In genomic region chrX:69015564-69016218, GRCh38 we compare ENCODE assay signal across 23 cellular contexts.
DNase-seq lines count a peak whose midpoint lies in the region; ATAC-seq and TF ChIP-seq lines count a peak whose summit lies in the region.
"Had no signal": no experiment of that assay in that cellular context is flagged by ENCODE, and none has a peak within 500 bp of the region (broad histone marks: within the 10 kb centered on the region; RNA-seq: fewer than 3 reads in every experiment).

No MANE protein-coding gene starts in this region.

- no peaks in the 10 kb centered on the region for H3K9me3 ChIP-seq in HEK293 (ENCODE audit: control insufficient read depth, insufficient read depth, low read depth, low read length)
- no peaks in the 10 kb centered on the region for H3K9me3 ChIP-seq in osteoblast (ENCODE audit: low read depth, low read length)
- H3K9me3 ChIP-seq in left lung, result no peaks in the 10 kb centered on the region
- H3K9me3 ChIP-seq: HAP-1, neutrophil had no signal

- no peaks in the 10 kb centered on the region for H3K79me2 ChIP-seq in osteoblast (ENCODE audit: insufficient read depth, low read length)

- peak overlapping the region; percentile 14 for H2AFZ ChIP-seq in osteoblast (ENCODE audit: low read length)

- no peaks in the 10 kb centered on the region for H3K36me3 Mint-ChIP-seq in brain
- H3K36me3 Mint-ChIP-seq in progenitor cell of endocrine pancreas (ENCODE audit: insufficient read depth), result no peaks in the 10 kb centered on the region
- H3K36me3 Mint-ChIP-seq: activated naive CD8-positive, alpha-beta T cell; IgD-negative memory B cell had no signal

- H3K4me1 ChIP-seq in HEK293 (ENCODE audit: control insufficient read depth, insufficient read depth, low read length), result no peaks in the 10 kb centered on the region
- peaks cover 4% of the 10 kb centered on the region for H3K4me1 ChIP-seq in osteoblast (ENCODE audit: insufficient read depth, low read length)
- H3K4me1 ChIP-seq in left lung, result peaks cover 3 to 5% of the 10 kb centered on the region in 2 donors
- H3K4me1 ChIP-seq: HAP-1 had no signal

- H3K27ac ChIP-seq in HEK293 (ENCODE audit: extremely low read depth, low read depth, low read length), result no peak overlapping the region
- H3K27ac ChIP-seq in osteoblast (ENCODE audit: low read depth, low read length), result no peak overlapping the region
- H3K27ac ChIP-seq in left lung, result no peak overlapping the region
- H3K27ac ChIP-seq: neutrophil had no signal

- ATAC-seq in left ventricle myocardium superior (peak; percentile 29), left lung (no peak)
- ATAC-seq: activated CD4-positive, alpha-beta T cell treated with anti-CD3 and anti-CD28 coated beads for 36 hours; activated CD8-positive, alpha-beta T cell treated with anti-CD3 and anti-CD28 coated beads, Interleukin-2, amount 10 ng/mL, durations not matched to agents 7 days and 5 days; SK-N-SH treated with all-trans-retinoic acid at 6 μM for 48 hours had no signal

- TF ChIP-seq CTCF in HEK293 (tag by site-specific recombination; IDR thresholded peaks at IDR 0.05) (no peak), brain (conservative IDR thresholded peaks at IDR 0.05) (no peak), osteoblast (IDR thresholded peaks at IDR 0.05; ENCODE audit: extremely low read depth, low read depth, low read length) (no peak), progenitor cell of endocrine pancreas (IDR thresholded peaks at IDR 0.05; ENCODE audit: unreplicated experiment) (no peak), left lung (IDR thresholded peaks at IDR 0.05) (no peak)

- H3K27ac Mint-ChIP-seq in brain, result peak overlapping the region in 3 of 5 experiments; percentile 58 to 76 (median 75)
- H3K27ac Mint-ChIP-seq in progenitor cell of endocrine pancreas, result no peak overlapping the region
- H3K27ac Mint-ChIP-seq: activated CD4-positive, alpha-beta T cell treated with anti-CD3 and anti-CD28 coated beads for 36 hours; activated CD8-positive, alpha-beta T cell treated with anti-CD3 and anti-CD28 coated beads, Interleukin-2, amount 10 ng/mL, durations not matched to agents 7 days and 5 days; activated naive CD8-positive, alpha-beta T cell; activated T-helper 2 cell treated with anti-CD3 and anti-CD28 coated beads, Interferon-gamma antibody, Interleukin-2, Interleukin-4, amounts not matched to agents 10 μg/mL and 5 μg/mL and 100 μg/mL, durations not matched to agents 14 hours and 24 hours and 36 hours; IgD-negative memory B cell had no signal

- no peak overlapping the region for H3K4me3 ChIP-seq in HEK293 (ENCODE audit: low read depth, low read length)
- no peak overlapping the region for H3K4me3 ChIP-seq in osteoblast (ENCODE audit: insufficient read depth, low read length)
- no peak overlapping the region for H3K4me3 ChIP-seq in left lung
- H3K4me3 ChIP-seq: HAP-1 had no signal

- POLR2A ChIA-PET in HEK293 (lab: Yijun Ruan, JAX), result no interaction called here

- CTCF ChIA-PET in HEK293 (lab: Yijun Ruan, JAX), result no interaction called here

- H3K27me3 Mint-ChIP-seq in brain, result peaks cover 4% of the 10 kb centered on the region
- no peaks in the 10 kb centered on the region for H3K27me3 Mint-ChIP-seq in progenitor cell of endocrine pancreas
- H3K27me3 Mint-ChIP-seq: activated CD4-positive, alpha-beta T cell treated with anti-CD3 and anti-CD28 coated beads for 36 hours; activated naive CD8-positive, alpha-beta T cell had no signal

- no peaks in the 10 kb centered on the region for H4K20me1 ChIP-seq in osteoblast (ENCODE audit: insufficient read depth, low read length)

- H3K4me1 Mint-ChIP-seq in brain (peaks cover 28% of the 10 kb centered on the region), progenitor cell of endocrine pancreas (ENCODE audit: low read depth) (no peaks in the 10 kb centered on the region)
- H3K4me1 Mint-ChIP-seq: activated CD4-positive, alpha-beta T cell treated with anti-CD3 and anti-CD28 coated beads for 36 hours; IgD-negative memory B cell had no signal

- H3K27me3 ChIP-seq in osteoblast (ENCODE audit: insufficient read depth, low read length), result peaks cover 11% of the 10 kb centered on the region
- peaks cover 0 to 4% of the 10 kb centered on the region in 2 donors for H3K27me3 ChIP-seq in left lung
- H3K27me3 ChIP-seq: neutrophil had no signal

- H3K36me3 ChIP-seq in HEK293 (ENCODE audit: control insufficient read depth in 2 of 2, insufficient read depth in 1 of 2, low read length in 2 of 2), result no peaks in the 10 kb centered on the region
- no peaks in the 10 kb centered on the region for H3K36me3 ChIP-seq in osteoblast (ENCODE audit: insufficient read depth, low read length)
- no peaks in the 10 kb centered on the region for H3K36me3 ChIP-seq in left lung
- H3K36me3 ChIP-seq: HAP-1, neutrophil had no signal

- intact Hi-C loops in left ventricle myocardium superior (cut with micrococcal nuclease), result no loop called here
- intact Hi-C loops in left lung (cut with DNase I), result no loop called here

- no peak for DNase-seq in left ventricle myocardium superior
- peak; percentile 52 for DNase-seq in osteoblast (ENCODE audit: insufficient read length, low spot score, missing footprints)
- no peak for DNase-seq in activated effector memory CD4-positive, alpha-beta T cell treated with anti-CD3 and anti-CD28 coated beads, Interleukin-2, amount 50 U/mL, for 16 hours
- DNase-seq in pons (ENCODE audit: low spot score), result no peak
- no peak for DNase-seq in progenitor cell of endocrine pancreas (ENCODE audit: low spot score, unreplicated experiment)
- DNase-seq in left lung, result no peak
- DNase-seq: activated CD4-positive, alpha-beta T cell treated with anti-CD3 and anti-CD28 coated beads for 36 hours; activated CD8-positive, alpha-beta T cell treated with anti-CD3 and anti-CD28 coated beads, Interleukin-2, amount 10 ng/mL, durations not matched to agents 7 days and 5 days; mammary epithelial cell; NCI-H1417; NCI-H2081; small intestine; stimulated activated CD4-positive, alpha-beta T cell treated with anti-CD3 and anti-CD28 coated beads, Interleukin-2, amount 100 ng/mL, for 24 hours; T-helper 2 cell; trophoblast cell had no signal

- H3K9me3 Mint-ChIP-seq in brain (peaks cover 4 to 12% (median 5%) of the 10 kb centered on the region in 5 experiments), progenitor cell of endocrine pancreas (ENCODE audit: low read depth) (peaks cover 18% of the 10 kb centered on the region)
- H3K9me3 Mint-ChIP-seq: activated T-helper 2 cell treated with anti-CD3 and anti-CD28 coated beads, Interferon-gamma antibody, Interleukin-2, Interleukin-4, amounts not matched to agents 10 μg/mL and 5 μg/mL and 100 μg/mL, durations not matched to agents 14 hours and 24 hours and 36 hours had no signal

- H3K4me3 Mint-ChIP-seq in brain (peak overlapping the region in 1 of 5 experiments; percentile 24), progenitor cell of endocrine pancreas (ENCODE audit: low read depth) (no peak overlapping the region)
- H3K4me3 Mint-ChIP-seq: activated CD4-positive, alpha-beta T cell treated with anti-CD3 and anti-CD28 coated beads for 36 hours; activated CD8-positive, alpha-beta T cell treated with anti-CD3 and anti-CD28 coated beads, Interleukin-2, amount 10 ng/mL, durations not matched to agents 7 days and 5 days; activated naive CD8-positive, alpha-beta T cell; IgD-negative memory B cell had no signal

- H3K4me2 ChIP-seq in osteoblast (ENCODE audit: insufficient read depth, low read length), result no peak overlapping the region

TF ChIP-seq in HEK293, 187 proteins besides CTCF, POLR2A, EP300 and RAD21:
- TF ChIP-seq KLF17 (tag by site-specific recombination; IDR thresholded peaks at IDR 0.05), result peak; percentile 56
- no peak for TF ChIP-seq ZNF837 (tag by site-specific recombination; IDR thresholded peaks at IDR 0.05)
- no peak for TF ChIP-seq ZNF146 (tag by site-specific recombination; IDR thresholded peaks at IDR 0.05)
- no peak for TF ChIP-seq HOXD13 (CRISPR knock-in tag; IDR thresholded peaks at IDR 0.05; ENCODE audit: borderline replicate concordance)
- TF ChIP-seq ZNF302 (tag by site-specific recombination; IDR thresholded peaks at IDR 0.05; ENCODE audit: low read depth), result no peak
- TF ChIP-seq TRIM28 (IDR thresholded peaks at IDR 0.05; ENCODE audit: borderline replicate concordance, low read length), result no peak
TF ChIP-seq in HEK293: peak in this region for 1.
